ENCODE assay signal across 15 cellular contexts in genomic region chr3:46670000-46670890, GRCh38. TPM values are rescaled to one million over a fixed set of nuclear protein-coding genes. Genes with fewer than 3 reads are reported as not detected.
DNase-seq lines count a peak whose midpoint lies in the region; ATAC-seq and TF ChIP-seq lines count a peak whose summit lies in the region.
"Had no signal": no experiment of that assay in that cellular context is flagged by ENCODE, and none has a peak within 500 bp of the region (broad histone marks: within the 10 kb centered on the region; RNA-seq: fewer than 3 reads in every experiment).

No MANE protein-coding gene starts in this region.

- H3K4me1 Mint-ChIP-seq in neural crest cell, result no peaks in the 10 kb centered on the region

- H3K4me3 ChIP-seq in ascending aorta, result no peak overlapping the region
- H3K4me3 ChIP-seq: BLaER1 treated with 17β-estradiol and CSF1 and Interleukin-3, amounts not matched to agents 10 nM and 100 nM had no signal

- no peaks in the 10 kb centered on the region for H3K36me3 Mint-ChIP-seq in neural crest cell (ENCODE audit: low read depth)

- no peaks in the 10 kb centered on the region for H3K27me3 ChIP-seq in ascending aorta
- H3K27me3 ChIP-seq: BLaER1 treated with 17β-estradiol and CSF1 and Interleukin-3, amounts not matched to agents 10 nM and 100 nM had no signal

- peaks cover 0 to 22% of the 10 kb centered on the region in 2 donors for H3K36me3 ChIP-seq in ascending aorta

- no peaks in the 10 kb centered on the region for H3K27me3 Mint-ChIP-seq in neural crest cell (ENCODE audit: low read depth)
- H3K27me3 Mint-ChIP-seq: activated naive CD8-positive, alpha-beta T cell; stimulated activated naive CD8-positive, alpha-beta T cell treated with anti-CD3 and anti-CD28 coated beads, Interleukin-15, Interleukin-2, amounts not matched to agents 100 ng/mL and 50 ng/mL, for 24 hours had no signal

- no peak overlapping the region for H3K27ac ChIP-seq in ascending aorta
- H3K27ac ChIP-seq: BLaER1 treated with 17β-estradiol and CSF1 and Interleukin-3, amounts not matched to agents 10 nM and 100 nM had no signal

- TF ChIP-seq CTCF in ascending aorta (IDR thresholded peaks at IDR 0.05) (no peak), neural crest cell (conservative IDR thresholded peaks at IDR 0.05) (no peak)

- DNase-seq in GM19240 (ENCODE audit: insufficient read length, low spot score) (peak; percentile 0), ascending aorta (ENCODE audit: low spot score in 2 of 2) (peak; percentile 3 to 42), neural crest cell (ENCODE audit: low read depth, low spot score) (no peak), NCI-H146 treated with DMSO at 0.1 percent for 48 hours (lab: John Stamatoyannopoulos, UW; ENCODE audit: unreplicated experiment) (no peak), T-helper 1 cell (no peak)
- DNase-seq: activated CD8-positive, alpha-beta T cell treated with anti-CD3 and anti-CD28 coated beads, Interleukin-2, amount 10 ng/mL, durations not matched to agents 7 days and 5 days; NCI-H82; SHP77 treated with DMSO at 0.1 percent for 48 hours had no signal

- intact Hi-C loops in ascending aorta (cut with DNase I), result no loop called here

- peak overlapping the region; percentile 43 for H3K27ac Mint-ChIP-seq in neural crest cell (ENCODE audit: unreplicated experiment)
- H3K27ac Mint-ChIP-seq: activated CD8-positive, alpha-beta T cell treated with anti-CD3 and anti-CD28 coated beads, Interleukin-2, amount 10 ng/mL, durations not matched to agents 7 days and 5 days; activated naive CD8-positive, alpha-beta T cell; nephron progenitor cell; stimulated activated naive CD8-positive, alpha-beta T cell treated with anti-CD3 and anti-CD28 coated beads, Interleukin-15, Interleukin-2, amounts not matched to agents 100 ng/mL and 50 ng/mL, for 24 hours had no signal

- H3K4me1 ChIP-seq in ascending aorta, result no peaks in the 10 kb centered on the region

- ATAC-seq in GM18870 (IDR thresholded peaks at IDR 0.05; ENCODE audit: unreplicated experiment), result no peak
- ATAC-seq: activated CD8-positive, alpha-beta T cell treated with anti-CD3 and anti-CD28 coated beads, Interleukin-2, amount 10 ng/mL, durations not matched to agents 7 days and 5 days had no signal

- H3K9me3 Mint-ChIP-seq in neural crest cell, result no peaks in the 10 kb centered on the region
- H3K9me3 Mint-ChIP-seq: nephron progenitor cell; stimulated activated naive CD8-positive, alpha-beta T cell treated with anti-CD3 and anti-CD28 coated beads, Interleukin-15, Interleukin-2, amounts not matched to agents 100 ng/mL and 50 ng/mL, for 24 hours had no signal

- no peaks in the 10 kb centered on the region for H3K9me3 ChIP-seq in ascending aorta
- H3K9me3 ChIP-seq: BLaER1 treated with 17β-estradiol and CSF1 and Interleukin-3, amounts not matched to agents 10 nM and 100 nM had no signal

- H3K4me3 Mint-ChIP-seq in neural crest cell, result no peak overlapping the region
- H3K4me3 Mint-ChIP-seq: activated CD8-positive, alpha-beta T cell treated with anti-CD3 and anti-CD28 coated beads, Interleukin-2, amount 10 ng/mL, durations not matched to agents 7 days and 5 days; activated naive CD8-positive, alpha-beta T cell; nephron progenitor cell; stimulated activated naive CD8-positive, alpha-beta T cell treated with anti-CD3 and anti-CD28 coated beads, Interleukin-15, Interleukin-2, amounts not matched to agents 100 ng/mL and 50 ng/mL, for 24 hours had no signal

RNA-seq across cellular contexts. Expression of gene ALS2CL, which starts 23.2 kb away (rescaled TPM):
- total RNA-seq in ascending aorta, result 49.0 TPM
- 0.16 and 0.26 TPM in 2 replicates for total RNA-seq in neural crest cell

RNA-seq across cellular contexts. Expression of gene TMIE, which starts 30.9 kb away (rescaled TPM):
- 8.5 TPM for total RNA-seq in ascending aorta
- total RNA-seq in neural crest cell, result 0.30 TPM in 1 of 2 replicates, not detected in the other
- total RNA-seq: Daoy had no signal

RNA-seq across cellular contexts. Expression of gene PRSS50, which starts 47.4 kb away (rescaled TPM):
- not detected for total RNA-seq in ascending aorta
- 0.35 and 0.39 TPM in 2 replicates for total RNA-seq in neural crest cell
- total RNA-seq: activated CD8-positive, alpha-beta T cell treated with anti-CD3 and anti-CD28 coated beads, Interleukin-2, amount 10 ng/mL, durations not matched to agents 7 days and 5 days; Daoy had no signal

RNA-seq across cellular contexts. Expression of gene FAM240A, which starts 57.9 kb away (rescaled TPM):
- not detected for total RNA-seq in ascending aorta
- total RNA-seq in neural crest cell, result not detected in 2 replicates
- total RNA-seq: activated CD8-positive, alpha-beta T cell treated with anti-CD3 and anti-CD28 coated beads, Interleukin-2, amount 10 ng/mL, durations not matched to agents 7 days and 5 days; cerebellum; Daoy had no signal

Comparison
In these comparisons a context has a peak if more than half of its experiments do, and no peak if none do; other contexts are left out.
1. DNase-seq: peak in GM19240 (single experiment) and ascending aorta (2 of 2); none in neural crest cell (single experiment), NCI-H146 treated with DMSO at 0.1 percent for 48 hours (single experiment) and T-helper 1 cell (0 of 5).
2. RNA of gene ALS2CL, which starts 23.2 kb away (total RNA-seq): 49.0 TPM in ascending aorta (single experiment); 0.16 to 0.26 TPM in neural crest cell; every median in the first group is over 10 times any median in the second.